8 cellular contexts compared by ENCODE assay signal in the genomic region with DNA sequence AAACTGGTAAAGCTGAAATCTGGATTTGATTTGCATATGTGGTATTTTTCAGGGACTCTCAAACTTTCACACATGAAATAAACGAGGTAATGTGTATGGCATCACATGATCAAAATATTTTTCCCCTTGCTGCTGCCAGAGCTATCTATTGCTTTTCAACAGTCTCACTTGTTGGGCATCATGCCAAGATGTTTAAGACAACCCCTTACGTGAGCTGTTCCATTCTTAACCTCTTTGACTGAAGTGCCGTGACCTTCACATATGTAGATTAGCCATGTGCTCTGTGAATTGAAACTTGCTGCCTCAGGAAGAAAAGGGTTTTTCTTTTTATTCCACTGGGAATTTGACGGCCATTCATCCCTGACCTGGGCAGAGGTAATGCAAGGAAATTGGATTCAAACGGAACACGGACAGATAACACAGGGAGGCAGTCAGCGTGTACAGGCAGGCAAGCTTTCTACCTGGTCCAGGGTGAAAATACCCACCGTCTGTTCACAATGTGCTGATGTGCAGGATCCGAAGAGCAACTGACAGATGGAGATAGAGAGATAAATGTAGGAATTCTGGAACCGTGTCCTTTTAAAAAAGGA. TPM values are rescaled to one million over a fixed set of nuclear protein-coding genes. Genes with fewer than 3 reads are reported as not detected.
DNase-seq lines count a peak whose midpoint lies in the region; ATAC-seq and TF ChIP-seq lines count a peak whose summit lies in the region.

No MANE protein-coding gene starts in this region.

- no peak for TF ChIP-seq CTCF in GM12865 (IDR thresholded peaks at IDR 0.05; ENCODE audit: insufficient read depth, low read depth, low read length, missing control alignments)
- TF ChIP-seq CTCF in SU-DHL-6 (IDR thresholded peaks at IDR 0.05; ENCODE audit: insufficient read depth, low read length, poor library complexity, severe bottlenecking), result no peak
- TF ChIP-seq CTCF in esophagus muscularis mucosa (IDR thresholded peaks at IDR 0.05), result no peak

- H3K9ac ChIP-seq in Karpas-422 (ENCODE audit: low read length) (peak overlapping the region; percentile 41; the same call in 1 of the 2 replicates), SU-DHL-6 (ENCODE audit: low read length) (no peak overlapping the region)

- H3K4me1 ChIP-seq in Karpas-422 (ENCODE audit: low read length) (peaks cover 100% of the 10 kb centered on the region), esophagus muscularis mucosa (peaks cover 90 to 100% (median 98%) of the 10 kb centered on the region in 4 donors)

- H3K36me3 ChIP-seq in Karpas-422 (ENCODE audit: insufficient read depth, low read length), result no peaks in the 10 kb centered on the region; the same call in 1 of the 2 replicates
- 0 out of 2 replicates have a peak, but pooled peaks cover 6% of the 10 kb centered on the region for H3K36me3 ChIP-seq in SU-DHL-6 (ENCODE audit: low read length)
- no peaks in the 10 kb centered on the region for H3K36me3 ChIP-seq in esophagus muscularis mucosa

- no peaks in the 10 kb centered on the region for H3K9me3 ChIP-seq in Karpas-422 (ENCODE audit: low read length)
- H3K9me3 ChIP-seq in SU-DHL-6 (ENCODE audit: insufficient read depth, low read length), result no peaks in the 10 kb centered on the region
- H3K9me3 ChIP-seq in esophagus muscularis mucosa, result no peaks in the 10 kb centered on the region

- H3K27me3 ChIP-seq in Karpas-422 (ENCODE audit: low read length) (no peaks in the 10 kb centered on the region), SU-DHL-6 (ENCODE audit: low read length) (no peaks in the 10 kb centered on the region), esophagus muscularis mucosa (no peaks in the 10 kb centered on the region)

- H3K4me2 ChIP-seq in Karpas-422 (ENCODE audit: low read depth, low read length, poor library complexity, severe bottlenecking), result peak overlapping the region; percentile 98
- peak overlapping the region; percentile 37 for H3K4me2 ChIP-seq in SU-DHL-6 (ENCODE audit: low read depth, low read length, poor library complexity, severe bottlenecking)

- intact Hi-C loops in left ventricle myocardium superior (cut with micrococcal nuclease), result no loop called here
- intact Hi-C loops in esophagus muscularis mucosa (cut with DNase I), result no loop called here

- peaks cover 100% of the 10 kb centered on the region for H3K79me2 ChIP-seq in Karpas-422 (ENCODE audit: low read length)
- peaks cover 100% of the 10 kb centered on the region for H3K79me2 ChIP-seq in SU-DHL-6 (ENCODE audit: insufficient read depth, low read length)

- peak; percentile 49 for ATAC-seq in GM21515 (IDR thresholded peaks at IDR 0.05; ENCODE audit: unreplicated experiment)
- ATAC-seq in left ventricle myocardium superior, result peak; percentile 77

- peaks cover 63% of the 10 kb centered on the region for H4K20me1 ChIP-seq in Karpas-422 (ENCODE audit: insufficient read depth, low read depth, low read length)
- peaks cover 50% of the 10 kb centered on the region for H4K20me1 ChIP-seq in SU-DHL-6 (ENCODE audit: low read depth, low read length)

- DNase-seq in GM12865 (ENCODE audit: low read depth) (peak; percentile 84), Karpas-422 (peak; percentile 82), left ventricle myocardium superior (no peak), Kasumi-1 (lab: John Stamatoyannopoulos, UW) (no peak), esophagus muscularis mucosa (ENCODE audit: extremely low spot score) (no peak), SKM-1 treated with dmso at 0.1 percent for 144 hours (lab: John Stamatoyannopoulos, UW; ENCODE audit: unreplicated experiment) (no peak)

- no peaks in the 10 kb centered on the region for H3K9me2 ChIP-seq in Karpas-422 (replicated peaks; ENCODE audit: insufficient read depth, low read length)
- H3K9me2 ChIP-seq in SU-DHL-6 (replicated peaks; ENCODE audit: insufficient read depth, low read length), result no peaks in the 10 kb centered on the region

- 0 out of 2 replicates have a peak, but pooled peaks cover 4% of the 10 kb centered on the region for H3F3A ChIP-seq in SU-DHL-6 (ENCODE audit: insufficient read depth)

- 47% methylated on average over 10 of the region's 10 CpGs for WGBS in esophagus muscularis mucosa

- no peak for TF ChIP-seq POLR2A in esophagus muscularis mucosa (IDR thresholded peaks at IDR 0.05; ENCODE audit: low read depth)

- H3K27ac ChIP-seq in Karpas-422 (ENCODE audit: low read length) (peak overlapping the region; percentile 86), SU-DHL-6 (ENCODE audit: low read depth, low read length) (no peak overlapping the region), esophagus muscularis mucosa (replicated peaks in 1 of 4) (no peak overlapping the region)

- H3K4me3 ChIP-seq in GM12865 (ENCODE audit: low read depth, low read length), result peak overlapping the region; percentile 9; the same call in 1 of the 2 replicates
- peak overlapping the region; percentile 22; the same call in 1 of the 2 replicates for H3K4me3 ChIP-seq in Karpas-422 (ENCODE audit: low read length)
- no peak overlapping the region for H3K4me3 ChIP-seq in SU-DHL-6 (ENCODE audit: insufficient read depth, low read length, poor library complexity, severe bottlenecking)
- H3K4me3 ChIP-seq in esophagus muscularis mucosa, result peak overlapping the region in 1 of 4 donors; percentile 16

- no peak overlapping the region for H2AFZ ChIP-seq in Karpas-422 (ENCODE audit: low read length)
- no peak overlapping the region for H2AFZ ChIP-seq in SU-DHL-6 (ENCODE audit: low read depth, low read length, severe bottlenecking)

- TF ChIP-seq EP300 in esophagus muscularis mucosa (IDR thresholded peaks at IDR 0.05), result no peak

RNA-seq across cellular contexts. Expression of a gene that starts 14.2 kb away (rescaled TPM):
- total RNA-seq in Karpas-422 (2014; rRNA removed; shearing (Covaris generic); ENCODE audit: low replicate concordance), result 104 and 174 TPM in 2 replicates
- total RNA-seq in left ventricle myocardium superior (46.6 TPM), esophagus muscularis mucosa (10 to 100 TPM; 55.0 to 87.2 (median 72.7) TPM)

Comparison
In these comparisons a context has a peak if more than half of its experiments do, and no peak if none do; other contexts are left out.
1. DNase-seq: peak in GM12865 (single experiment) and Karpas-422 (single experiment); none in left ventricle myocardium superior (single experiment), Kasumi-1 (0 of 2), esophagus muscularis mucosa (single experiment) and SKM-1 treated with dmso at 0.1 percent for 144 hours (single experiment).